In genomic region chr17:2724783-2725164, GRCh38 we compare ENCODE assay signal across 1 cellular context.
TF ChIP-seq lines count a peak whose summit lies in the region.

No MANE protein-coding gene starts in this region.

TF ChIP-seq in HepG2, 621 proteins besides CTCF, POLR2A, EP300 and RAD21 (continued from another document and continues in another):
- TF ChIP-seq MEIS2 (CRISPR knock-in tag; IDR thresholded peaks at IDR 0.05) (peak; percentile 63; the same call in 1 of the 2 replicates), FOXP4 (CRISPR knock-in tag; IDR thresholded peaks at IDR 0.05) (no peak; the same call in 1 of the 2 replicates), SYNCRIP (IDR thresholded peaks at IDR 0.05; ENCODE audit: insufficient read depth, low read depth, low read length) (no peak), THAP8 (CRISPR knock-in tag; IDR thresholded peaks at IDR 0.05; ENCODE audit: borderline replicate concordance) (no peak), ZNF883 (CRISPR knock-in tag; IDR thresholded peaks at IDR 0.05; ENCODE audit: not compliant biosample characterization) (no peak), ZBTB44 (CRISPR knock-in tag; IDR thresholded peaks at IDR 0.05) (no peak), ZNF230 (CRISPR knock-in tag; IDR thresholded peaks at IDR 0.05) (no peak), NFATC3 (CRISPR knock-in tag; IDR thresholded peaks at IDR 0.05) (no peak), HNRNPLL (IDR thresholded peaks at IDR 0.05; ENCODE audit: low read depth, low read length, poor library complexity, severe bottlenecking) (peak; percentile 97), MAZ (IDR thresholded peaks at IDR 0.05; ENCODE audit: borderline replicate concordance, low read depth, low read length) (no peak), MAZ (CRISPR knock-in tag; IDR thresholded peaks at IDR 0.05; ENCODE audit: low read depth) (0 out of 2 replicates have a peak, but pooled peaks have one; percentile 48), ISX (CRISPR knock-in tag; conservative IDR thresholded peaks at IDR 0.05) (no peak), ZNF253 (CRISPR knock-in tag; IDR thresholded peaks at IDR 0.05; ENCODE audit: borderline replicate concordance) (no peak), FOXO4 (CRISPR knock-in tag; conservative IDR thresholded peaks at IDR 0.05) (no peak), SIX4 (CRISPR knock-in tag; IDR thresholded peaks at IDR 0.05) (no peak), HOXA3 (CRISPR knock-in tag; IDR thresholded peaks at IDR 0.05) (peak; percentile 61; the same call in 1 of the 2 replicates), AHR (CRISPR knock-in tag; IDR thresholded peaks at IDR 0.05) (no peak), ZFYVE20 (CRISPR knock-in tag; IDR thresholded peaks at IDR 0.05; ENCODE audit: borderline replicate concordance, low read depth) (0 out of 2 replicates have a peak, but pooled peaks have one; percentile 40), ETS1 (CRISPR knock-in tag; IDR thresholded peaks at IDR 0.05) (0 out of 2 replicates have a peak, but pooled peaks have one; percentile 48), ZNF335 (CRISPR knock-in tag; IDR thresholded peaks at IDR 0.05) (no peak), CEBPZ (IDR thresholded peaks at IDR 0.05; ENCODE audit: low read length) (no peak), PAXIP1 (CRISPR knock-in tag; conservative IDR thresholded peaks at IDR 0.05) (no peak), ZFY (CRISPR knock-in tag; IDR thresholded peaks at IDR 0.05) (peak; percentile 38; the same call in 1 of the 2 replicates), ZNF34 (CRISPR knock-in tag; IDR thresholded peaks at IDR 0.05; ENCODE audit: borderline replicate concordance) (no peak), ZNF674 (CRISPR knock-in tag; IDR thresholded peaks at IDR 0.05; ENCODE audit: low read depth) (no peak), SALL1 (CRISPR knock-in tag; IDR thresholded peaks at IDR 0.05) (peak; percentile 45), CEBPG (CRISPR knock-in tag; IDR thresholded peaks at IDR 0.05) (no peak), FOXC1 (CRISPR knock-in tag; IDR thresholded peaks at IDR 0.05; ENCODE audit: borderline replicate concordance) (no peak), LBX2 (CRISPR knock-in tag; IDR thresholded peaks at IDR 0.05; ENCODE audit: borderline replicate concordance) (no peak), HMGXB4 (CRISPR knock-in tag; IDR thresholded peaks at IDR 0.05; ENCODE audit: borderline replicate concordance in 1 of 2, low read depth in 1 of 2) (no peak), NRL (CRISPR knock-in tag; IDR thresholded peaks at IDR 0.05; ENCODE audit: borderline replicate concordance) (peak; percentile 51; the same call in 1 of the 2 replicates), TBX3 (IDR thresholded peaks at IDR 0.05; ENCODE audit: borderline replicate concordance) (no peak), ZNF784 (CRISPR knock-in tag; IDR thresholded peaks at IDR 0.05; ENCODE audit: borderline replicate concordance) (no peak), ZNF431 (CRISPR knock-in tag; IDR thresholded peaks at IDR 0.05; ENCODE audit: borderline replicate concordance, low read depth) (0 out of 2 replicates have a peak, but pooled peaks have one; percentile 30), ZNF207 (IDR thresholded peaks at IDR 0.05; ENCODE audit: borderline replicate concordance) (no peak), ARNT2 (CRISPR knock-in tag; IDR thresholded peaks at IDR 0.05; ENCODE audit: low read depth) (peak; percentile 75; the same call in 1 of the 2 replicates), ZNF800 (CRISPR knock-in tag; IDR thresholded peaks at IDR 0.05) (peak; percentile 99), ZMAT3 (CRISPR knock-in tag; conservative IDR thresholded peaks at IDR 0.05) (0 out of 2 replicates have a peak, but pooled peaks have one; percentile 34), ZNF557 (CRISPR knock-in tag; IDR thresholded peaks at IDR 0.05) (peak; percentile 61; the same call in 1 of the 2 replicates), THYN1 (CRISPR knock-in tag; IDR thresholded peaks at IDR 0.05; ENCODE audit: borderline replicate concordance, low read depth) (no peak), ZNF816 (CRISPR knock-in tag; IDR thresholded peaks at IDR 0.05; ENCODE audit: borderline replicate concordance) (no peak), SNRNP70 (IDR thresholded peaks at IDR 0.05; ENCODE audit: low read depth, low read length) (no peak), AKAP8 (CRISPR knock-in tag; IDR thresholded peaks at IDR 0.05) (0 out of 2 replicates have a peak, but pooled peaks have one; percentile 34)
